Comparison of ENCODE assay signal across 1 cellular context in the genomic region with DNA sequence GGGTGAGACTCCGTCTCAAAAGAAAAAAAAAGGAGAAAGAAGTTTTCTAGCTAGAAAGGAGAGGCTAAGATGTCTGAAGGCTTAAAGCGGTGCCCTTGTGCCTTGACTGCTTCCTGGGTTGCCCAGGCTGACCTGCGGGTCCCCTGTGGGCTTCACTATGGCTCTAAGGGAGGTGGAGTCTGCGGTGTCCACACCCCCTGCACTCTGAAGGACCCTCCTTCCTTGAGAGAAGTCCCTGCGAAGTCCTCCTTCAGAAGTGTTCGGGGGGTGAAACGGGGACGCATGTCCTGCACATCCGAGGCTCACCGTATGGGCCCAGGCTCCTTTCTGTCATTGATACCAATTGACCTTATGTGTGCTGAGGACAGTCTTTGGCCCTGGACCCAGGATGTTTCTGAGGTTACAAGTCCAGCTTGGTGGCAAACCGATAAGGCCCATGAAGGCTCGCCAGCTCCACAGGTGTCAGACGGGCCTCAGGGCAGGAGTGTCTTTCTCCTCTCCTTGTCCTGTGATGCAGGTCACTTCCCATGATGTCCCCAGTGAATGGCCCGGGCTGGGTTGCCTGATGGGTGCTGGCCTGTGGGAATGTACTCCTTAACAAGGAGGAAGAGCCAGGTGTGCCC.
TF ChIP-seq lines count a peak whose summit lies in the region.

No MANE protein-coding gene starts in this region.

TF ChIP-seq in WTC11, 78 proteins besides CTCF, POLR2A, EP300 and RAD21 (continued from another document):
- TF ChIP-seq USF1 (CRISPR knock-in tag; IDR thresholded peaks at IDR 0.05) (no peak), ZNF425 (CRISPR knock-in tag; conservative IDR thresholded peaks at IDR 0.05) (no peak)
